In the genomic region with DNA sequence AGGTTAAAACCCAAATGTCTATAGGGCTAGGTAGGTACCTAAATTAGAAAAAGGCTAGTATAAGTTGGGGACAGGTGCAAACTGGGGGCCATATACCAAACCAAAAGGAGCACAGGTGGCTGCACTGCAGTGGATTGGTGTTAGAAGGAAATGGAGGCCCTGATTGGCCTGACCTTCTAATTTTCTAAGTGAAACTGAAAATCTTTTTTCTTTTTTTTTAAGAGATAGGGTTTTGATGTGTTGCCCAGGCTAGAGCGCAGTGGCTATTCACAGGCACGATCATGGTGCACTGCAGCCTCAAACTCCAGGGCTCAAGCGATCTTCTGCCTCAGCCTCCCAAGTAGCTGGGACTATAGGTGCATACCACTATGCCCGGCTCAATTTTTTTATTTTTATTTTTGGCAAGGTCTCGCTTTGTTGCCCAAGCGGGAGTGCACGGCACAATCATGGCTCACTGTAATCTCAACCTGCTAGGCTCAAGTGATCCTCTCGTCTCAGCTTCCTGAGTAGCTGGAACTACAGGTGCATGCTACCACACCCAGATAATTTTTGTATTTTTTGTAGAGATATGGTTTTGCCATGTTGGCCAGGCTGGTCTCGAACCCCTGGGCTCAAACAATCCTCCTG, we compare ENCODE assay signal across 10 cellular contexts. TPM values are rescaled to one million over a fixed set of nuclear protein-coding genes. Genes with fewer than 3 reads are reported as not detected.
DNase-seq lines count a peak whose midpoint lies in the region; ATAC-seq and TF ChIP-seq lines count a peak whose summit lies in the region.
"Had no signal": no experiment of that assay in that cellular context is flagged by ENCODE, and none has a peak within 500 bp of the region (broad histone marks: within the 10 kb centered on the region; RNA-seq: fewer than 3 reads in every experiment).

No MANE protein-coding gene starts in this region.

- no peaks in the 10 kb centered on the region for H3K9me3 ChIP-seq in CD8-positive, alpha-beta T cell (ENCODE audit: low read length)
- H3K9me3 ChIP-seq: thoracic aorta had no signal

- peaks cover 44% of the 10 kb centered on the region for H3K4me1 Mint-ChIP-seq in CD8-positive, alpha-beta T cell (ENCODE audit: low read depth)

- TF ChIP-seq CTCF in CD8-positive, alpha-beta T cell (IDR thresholded peaks at IDR 0.05), result no peak

- peaks cover 26% of the 10 kb centered on the region for H3K4me1 ChIP-seq in CD8-positive, alpha-beta T cell (ENCODE audit: insufficient read depth, low read length)

- no peak overlapping the region for H3K27ac ChIP-seq in CD8-positive, alpha-beta T cell (ENCODE audit: low read depth, low read length)
- H3K27ac ChIP-seq: thoracic aorta had no signal

- DNase-seq in CD8-positive, alpha-beta T cell, result no peak
- DNase-seq in NAMALWA (ENCODE audit: low spot score) (peak; percentile 78), GF-D8 (lab: John Stamatoyannopoulos, UW) (no peak), ureter (ENCODE audit: low spot score) (no peak), glomerular visceral epithelial cell (ENCODE audit: extremely low spot score) (no peak)
- DNase-seq in stimulated activated CD8-positive, alpha-beta memory T cell treated with anti-CD3 and anti-CD28 coated beads, Interleukin-4, amount 100 ng/mL, for 48 hours, result no peak
- DNase-seq: mammary epithelial cell had no signal

- POLR2A ChIA-PET in CD8-positive, alpha-beta T cell (lab: Charles Lee), result interaction anchor here (1.3 to 2.3 kb wide), 6 partner anchors 9 to 108 kb away, joined by 3 to 25 read pairs (median 6); a partner anchor contains a TSS

- H3K27me3 Mint-ChIP-seq in CD8-positive, alpha-beta T cell (ENCODE audit: low read depth), result no peaks in the 10 kb centered on the region

- H3K36me3 Mint-ChIP-seq in CD8-positive, alpha-beta T cell, result no peaks in the 10 kb centered on the region

- CTCF ChIA-PET in CD8-positive, alpha-beta T cell (lab: Charles Lee), result interaction anchor here (1.2 to 10.1 kb wide), 4 partner anchors 65 to 185 kb away, joined by 4 to 169 read pairs (median 6); no protein-coding TSS in a partner anchor

- no peaks in the 10 kb centered on the region for H3K27me3 ChIP-seq in CD8-positive, alpha-beta T cell (ENCODE audit: insufficient read depth, low read length)

- H3K36me3 ChIP-seq in CD8-positive, alpha-beta T cell (ENCODE audit: insufficient read depth, low read length), result no peaks in the 10 kb centered on the region
- H3K36me3 ChIP-seq: thoracic aorta had no signal

- intact Hi-C loops in CD8-positive, alpha-beta T cell (cut with DNase I, micrococcal nuclease), result loop anchor here in 1 of 2 experiments (1.0 kb wide), 1 partner anchor 9 kb away; a partner anchor contains a TSS

- H3K27ac Mint-ChIP-seq in CD8-positive, alpha-beta T cell, result no peak overlapping the region

- H3K9me3 Mint-ChIP-seq in CD8-positive, alpha-beta T cell, result no peaks in the 10 kb centered on the region

- peak overlapping the region; percentile 75 for H3K4me3 Mint-ChIP-seq in CD8-positive, alpha-beta T cell

- H3K4me3 ChIP-seq in CD8-positive, alpha-beta T cell (ENCODE audit: low read depth, low read length), result no peak overlapping the region
- H3K4me3 ChIP-seq: thoracic aorta had no signal

- no peak for ATAC-seq in CD8-positive, alpha-beta T cell
- peak; percentile 69 for ATAC-seq in HG02840 (IDR thresholded peaks at IDR 0.05; ENCODE audit: low FRiP score, unreplicated experiment)

- peak; percentile 40 for TF ChIP-seq POLR2A in GM19099 (IDR thresholded peaks at IDR 0.05; ENCODE audit: extremely low read depth, insufficient read length, low read depth)

RNA-seq across cellular contexts. Expression of a gene that starts 9.8 kb away (rescaled TPM):
- total RNA-seq in CD8-positive, alpha-beta T cell, result 10 to 100 TPM; 96.3 to 98.5 TPM
- total RNA-seq in ureter, result 53.4 TPM

RNA-seq across cellular contexts. Expression of a gene that starts 19.3 kb away (rescaled TPM):
- total RNA-seq in CD8-positive, alpha-beta T cell, result 1 to 10 TPM; 3.4 to 5.0 TPM
- 60.7 TPM for total RNA-seq in ureter

Comparison
In these comparisons a context has a peak if more than half of its experiments do, and no peak if none do; other contexts are left out.
1. RNA of a gene that starts 19.3 kb away (total RNA-seq): 60.7 TPM in ureter (single experiment); 3.4 to 5.0 TPM in CD8-positive, alpha-beta T cell; every median in the first group is over 10 times any median in the second.